In the genomic region with DNA sequence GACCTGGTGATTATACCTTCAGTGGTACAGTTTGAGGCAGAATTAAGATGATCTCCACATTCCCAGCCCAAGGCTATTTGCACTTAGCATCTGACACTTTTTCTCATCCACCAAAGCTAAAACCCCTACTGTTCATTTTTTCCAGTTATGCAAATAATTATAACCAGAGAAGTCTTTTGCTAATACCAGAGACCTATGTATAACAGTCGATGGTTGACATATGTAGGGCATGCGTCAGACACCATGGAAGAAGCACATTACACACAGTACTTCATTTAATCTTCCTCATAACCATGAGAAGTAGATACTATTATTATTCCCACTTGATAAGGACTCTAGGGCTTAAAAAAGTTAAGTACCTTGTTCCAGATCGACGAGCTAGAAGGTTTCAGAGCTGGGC, we compare ENCODE assay signal across 26 cellular contexts. TPM values are rescaled to one million over a fixed set of nuclear protein-coding genes. Genes with fewer than 3 reads are reported as not detected.
DNase-seq lines count a peak whose midpoint lies in the region; ATAC-seq, FAIRE-seq and TF ChIP-seq lines count a peak whose summit lies in the region.
"Had no signal": no experiment of that assay in that cellular context is flagged by ENCODE, and none has a peak within 500 bp of the region (broad histone marks: within the 10 kb centered on the region; RNA-seq: fewer than 3 reads in every experiment).

No MANE protein-coding gene starts in this region.

- H3K36me3 ChIP-seq in Caco-2 (ENCODE audit: control insufficient read depth, insufficient read depth, low read length): 0 out of 2 replicates have a peak, but pooled peaks cover 1% of the 10 kb centered on the region
- H3K36me3 ChIP-seq in GM12878 (ENCODE audit: control insufficient read depth in 2 of 2, insufficient read depth in 2 of 2, low read length in 1 of 2): no peaks in the 10 kb centered on the region
- no peaks in the 10 kb centered on the region for H3K36me3 ChIP-seq in esophagus muscularis mucosa
- H3K36me3 ChIP-seq: BLaER1, left ventricle myocardium inferior had no signal

- FAIRE-seq in GM12878 (lab: Jason Lieb, UNC): no peak
- FAIRE-seq: HepG2, islet of Langerhans had no signal

- SMC1A ChIA-PET in GM12878 (lab: Charles Lee; ENCODE audit: uncharacterized antibody, unreplicated experiment): interaction anchor here (1.5 kb wide), 1 partner anchor 38 kb away, joined by 4 read pairs; no protein-coding TSS in a partner anchor

- H3K4me1 ChIP-seq in Caco-2 (peaks cover 80% of the 10 kb centered on the region), GM12878 (ENCODE audit: control insufficient read depth, insufficient read depth, low read length) (peaks cover 29% of the 10 kb centered on the region), esophagus muscularis mucosa (peaks cover 0 to 4% (median 2%) of the 10 kb centered on the region in 4 donors)
- H3K4me1 ChIP-seq: left ventricle myocardium inferior had no signal

- no TSS peak for BruUV-seq in Caco-2 (replicated peaks; lab: Mats Ljungman, UMichigan)
- BruUV-seq in GM12878 (replicated peaks; lab: Mats Ljungman, UMichigan): no TSS peak

- H3K4me2 ChIP-seq in GM12878 (ENCODE audit: control insufficient read depth, insufficient read depth): peak overlapping the region; percentile 41; the same call in 1 of the 2 replicates
- H3K4me2 ChIP-seq: BLaER1 had no signal

- TF ChIP-seq CTCF in Caco-2 (IDR thresholded peaks at IDR 0.05; ENCODE audit: insufficient read depth in 1 of 2, low read depth in 1 of 2, low read length in 1 of 2, severe bottlenecking in 1 of 2, unreplicated experiment in 1 of 2) (no peak), GM12878 (IDR thresholded peaks at IDR 0.05 in 2 of 3, conservative IDR thresholded peaks at IDR 0.05 in 1 of 3; ENCODE audit: control insufficient read depth in 2 of 3, extremely low read depth in 1 of 3, insufficient read depth in 1 of 3, low read depth in 3 of 3, low read length in 3 of 3) (no peak), esophagus muscularis mucosa (IDR thresholded peaks at IDR 0.05) (no peak)

- peaks cover 69% of the 10 kb centered on the region for H3K36me3 Mint-ChIP-seq in Caco-2 (ENCODE audit: insufficient read depth, unreplicated experiment)
- no peaks in the 10 kb centered on the region for H3K36me3 Mint-ChIP-seq in natural killer cell treated with Interleukin-12 subunit alpha and Interleukin-12 subunit beta and Interleukin-15 and Interleukin-18, amount 100 ng/mL, for 72 hours
- H3K36me3 Mint-ChIP-seq: WTC11 had no signal

- peaks cover 6% of the 10 kb centered on the region for H3K79me2 ChIP-seq in GM12878 (ENCODE audit: control insufficient read depth, insufficient read depth, low read length)

- no peak for TF ChIP-seq RAD21 in GM12878 (IDR thresholded peaks at IDR 0.05; ENCODE audit: insufficient read depth, low read depth, low read length)

- H3K9me3 ChIP-seq in Caco-2 (no peaks in the 10 kb centered on the region), GM12878 (replicated peaks; ENCODE audit: control insufficient read depth, insufficient read depth, low read length) (no peaks in the 10 kb centered on the region), esophagus muscularis mucosa (no peaks in the 10 kb centered on the region)
- H3K9me3 ChIP-seq: BLaER1, left ventricle myocardium inferior had no signal

- peak overlapping the region; percentile 22 for H3K27ac Mint-ChIP-seq in Caco-2 (ENCODE audit: unreplicated experiment)
- no peak overlapping the region for H3K27ac Mint-ChIP-seq in natural killer cell treated with Interleukin-12 subunit alpha and Interleukin-12 subunit beta and Interleukin-15 and Interleukin-18, amount 100 ng/mL, for 72 hours
- H3K27ac Mint-ChIP-seq: activated naive CD4-positive, alpha-beta T cell treated with anti-CD3 and anti-CD28 coated beads for 36 hours; H9; naive thymus-derived CD4-positive, alpha-beta T cell; WTC11 had no signal

- ATAC-seq in GM21786 (IDR thresholded peaks at IDR 0.05; ENCODE audit: unreplicated experiment) (peak; percentile 19), GM12878 (no peak), HG03095 (IDR thresholded peaks at IDR 0.05; ENCODE audit: unreplicated experiment) (no peak)
- ATAC-seq in natural killer cell treated with Interleukin-12 subunit alpha and Interleukin-12 subunit beta and Interleukin-15 and Interleukin-18, amount 100 ng/mL, for 72 hours: no peak
- ATAC-seq: HepG2; naive thymus-derived CD4-positive, alpha-beta T cell; WTC11 had no signal

- H3K27me3 ChIP-seq in Caco-2 (replicated peaks; ENCODE audit: control insufficient read depth, insufficient read depth, low read length) (no peaks in the 10 kb centered on the region), GM12878 (replicated peaks in 1 of 2; ENCODE audit: control insufficient read depth in 2 of 2, insufficient read depth in 2 of 2, low read length in 1 of 2) (no peaks in the 10 kb centered on the region), esophagus muscularis mucosa (no peaks in the 10 kb centered on the region)
- H3K27me3 ChIP-seq: BLaER1 had no signal

- H3K27me3 Mint-ChIP-seq in Caco-2 (ENCODE audit: insufficient read depth, unreplicated experiment): no peaks in the 10 kb centered on the region
- H3K27me3 Mint-ChIP-seq in natural killer cell treated with Interleukin-12 subunit alpha and Interleukin-12 subunit beta and Interleukin-15 and Interleukin-18, amount 100 ng/mL, for 72 hours: no peaks in the 10 kb centered on the region
- H3K27me3 Mint-ChIP-seq: naive thymus-derived CD4-positive, alpha-beta T cell had no signal

- 48% methylated on average over 4 of the region's 4 CpGs for WGBS in GM12878 (ENCODE audit: insufficient coverage, insufficient replicate concordance, low lambda C conversion rate, missing lambda C conversion rate)
- 97% methylated on average over 4 of the region's 4 CpGs for WGBS in esophagus muscularis mucosa

- H3K4me3 Mint-ChIP-seq in Caco-2 (ENCODE audit: unreplicated experiment): no peak overlapping the region
- H3K4me3 Mint-ChIP-seq in natural killer cell treated with Interleukin-12 subunit alpha and Interleukin-12 subunit beta and Interleukin-15 and Interleukin-18, amount 100 ng/mL, for 72 hours: no peak overlapping the region
- H3K4me3 Mint-ChIP-seq: activated naive CD4-positive, alpha-beta T cell treated with anti-CD3 and anti-CD28 coated beads for 36 hours; H9; naive thymus-derived CD4-positive, alpha-beta T cell; WTC11 had no signal

- no peak for TF ChIP-seq POLR2A in GM12878 (IDR thresholded peaks at IDR 0.05; ENCODE audit: low read depth, low read length)
- no peak for TF ChIP-seq POLR2A in esophagus muscularis mucosa (IDR thresholded peaks at IDR 0.05; ENCODE audit: low read depth)

- no peak overlapping the region for H3K27ac ChIP-seq in GM12878 (ENCODE audit: control insufficient read depth, insufficient read depth)
- H3K27ac ChIP-seq in esophagus muscularis mucosa (replicated peaks in 1 of 4): no peak overlapping the region
- H3K27ac ChIP-seq: BLaER1, left ventricle myocardium inferior had no signal

- DNase-seq in Caco-2 (no peak), NCI-H526 (lab: John Stamatoyannopoulos, UW) (peak; percentile 24 to 47), GM12878 (ENCODE audit: low read depth, low spot score) (no peak), esophagus muscularis mucosa (ENCODE audit: extremely low spot score) (no peak), ecto neural progenitor cell (ENCODE audit: low spot score) (no peak)
- no peak for DNase-seq in natural killer cell treated with Interleukin-12 subunit alpha and Interleukin-12 subunit beta and Interleukin-15 and Interleukin-18, amount 100 ng/mL, for 72 hours (ENCODE audit: low spot score)
- DNase-seq: ACHN; activated naive CD4-positive, alpha-beta T cell treated with anti-CD3 and anti-CD28 coated beads for 36 hours; amniotic stem cell; effector CD4-positive, alpha-beta T cell; glutamatergic neuron; H9; left ventricle myocardium inferior; MV-4-11; naive thymus-derived CD4-positive, alpha-beta T cell; NCI-H146; NCI-H446 treated with DMSO at 0.1 percent for 48 hours; nucleus accumbens; SW 1271; trophoblast cell had no signal

- no peaks in the 10 kb centered on the region for H3K9me3 Mint-ChIP-seq in Caco-2 (ENCODE audit: unreplicated experiment)
- H3K9me3 Mint-ChIP-seq in natural killer cell treated with Interleukin-12 subunit alpha and Interleukin-12 subunit beta and Interleukin-15 and Interleukin-18, amount 100 ng/mL, for 72 hours: no peaks in the 10 kb centered on the region
- H3K9me3 Mint-ChIP-seq: activated naive CD4-positive, alpha-beta T cell treated with anti-CD3 and anti-CD28 coated beads for 36 hours; H9; naive thymus-derived CD4-positive, alpha-beta T cell; WTC11 had no signal

- CTCF ChIA-PET in Caco-2 (lab: Charles Lee): interaction anchor here (1.8 kb wide), 1 partner anchor 61 kb away, joined by 5 read pairs; no protein-coding TSS in a partner anchor
- CTCF ChIA-PET in GM12878 (lab: Yijun Ruan, JAX): interaction anchor here (0.9 to 1.3 kb wide), 2 partner anchors 8 to 169 kb away, joined by 3 to 5 read pairs; no protein-coding TSS in a partner anchor

- no peaks in the 10 kb centered on the region for H4K20me1 ChIP-seq in GM12878 (ENCODE audit: control insufficient read depth, insufficient read depth)
- H4K20me1 ChIP-seq: BLaER1 had no signal

- no peak overlapping the region for H3K9ac ChIP-seq in GM12878 (ENCODE audit: control insufficient read depth, insufficient read depth, low read length)
- H3K9ac ChIP-seq: BLaER1 had no signal

- intact Hi-C loops in Caco-2 (cut with micrococcal nuclease; ENCODE audit: unreplicated experiment): no loop called here
- intact Hi-C loops in GM12878 (cut with micrococcal nuclease; ENCODE audit: unreplicated experiment): no loop called here
- intact Hi-C loops in esophagus muscularis mucosa (cut with DNase I): loop anchor here (5.0 kb wide), 1 partner anchor 1109 kb away; no protein-coding TSS in a partner anchor

- H2AFZ ChIP-seq in GM12878 (ENCODE audit: control insufficient read depth, low read depth, low read length): no peak overlapping the region

- RAD21 ChIA-PET in GM12878 (lab: Charles Lee; ENCODE audit: unreplicated experiment): interaction anchor here (4.5 kb wide), 1 partner anchor 39 kb away, joined by 26 read pairs; no protein-coding TSS in a partner anchor

- H3K4me1 Mint-ChIP-seq in Caco-2 (ENCODE audit: low read depth, unreplicated experiment): peaks cover 64% of the 10 kb centered on the region
- H3K4me1 Mint-ChIP-seq in natural killer cell treated with Interleukin-12 subunit alpha and Interleukin-12 subunit beta and Interleukin-15 and Interleukin-18, amount 100 ng/mL, for 72 hours (ENCODE audit: low read depth in 2 of 2): peaks cover 12 to 19% of the 10 kb centered on the region in 2 donors
- H3K4me1 Mint-ChIP-seq: H9 had no signal

- in situ Hi-C loops in GM12878 (cut with MboI): no loop called here

- H3K4me3 ChIP-seq in Caco-2 (ENCODE audit: low read depth, low read length) (no peak overlapping the region), GM12878 (no peak overlapping the region), esophagus muscularis mucosa (no peak overlapping the region)
- H3K4me3 ChIP-seq: BLaER1, left ventricle myocardium inferior had no signal

- no peak for TF ChIP-seq EP300 in GM12878 (IDR thresholded peaks at IDR 0.05; ENCODE audit: borderline replicate concordance in 1 of 2, control insufficient read depth in 1 of 2, low read depth in 2 of 2, low read length in 2 of 2)
- TF ChIP-seq EP300 in esophagus muscularis mucosa (IDR thresholded peaks at IDR 0.05): no peak

- POLR2A ChIA-PET in Caco-2 (lab: Charles Lee) (no interaction called here), GM12878 (lab: Charles Lee) (interaction anchor here (0.6 kb wide), 2 partner anchors 23 to 141 kb away, joined by 3 to 4 read pairs; no protein-coding TSS in a partner anchor)

RNA-seq across cellular contexts. Expression of gene AP1S3, which starts 36.5 kb away (rescaled TPM):
- 180 TPM in 2 replicates for total RNA-seq in Caco-2 (2022)
- total RNA-seq in GM12878 (2013; cell fraction: nucleolus; rRNA removed): 17.5 and 22.9 TPM in 2 replicates
- total RNA-seq in GM12878 (2014; rRNA removed): 5.6 and 6.9 TPM in 2 replicates
- 9.2 and 9.5 TPM in 2 replicates for total RNA-seq in GM12878 (2014; rRNA removed; fragmentation: Illumina TruSeq; extraction: Trizol)
- total RNA-seq in GM12878 (2021): 7.6 and 9.2 TPM in 2 replicates
- polyA plus RNA-seq in GM12878 (2011; ENCODE audit: low read depth): 5.0 TPM
- polyA plus RNA-seq in GM12878 (2011; rRNA removed): 8.4 and 13.9 TPM in 2 replicates
- 3.1 and 3.7 TPM in 2 replicates for polyA plus RNA-seq in GM12878 (2011; cell fraction: cytosol; rRNA removed)
- 1.5 and 2.2 TPM in 2 replicates for polyA plus RNA-seq in GM12878 (2011; cell fraction: nucleus; rRNA removed)
- polyA plus RNA-seq in GM12878 (2012): 8.8 and 10.6 TPM in 2 replicates
- 9.7 and 10.6 TPM in 2 replicates for polyA plus RNA-seq in GM12878 (2014; fragmentation: Illumina TruSeq; extraction: Trizol)
- polyA plus RNA-seq in GM12878 (2014; fragmentation: Nextera tagmentation; extraction: Ambion mirVana): 1 to 10 TPM; 2.6 to 3.3 TPM
- 11.5 and 11.8 TPM in 2 replicates for polyA plus RNA-seq in GM12878 (2014; rRNA removed)
- polyA plus RNA-seq in GM12878 (2016; fragmentation: Nextera tagmentation; extraction: Ambion mirVana): 10 to 100 TPM; 13.0 to 14.3 TPM
- 2.8 and 3.2 TPM in 2 replicates for polyA minus RNA-seq in GM12878 (2011; rRNA and poly(A)+ RNA removed)
- polyA minus RNA-seq in GM12878 (2011; cell fraction: cytosol; rRNA and poly(A)+ RNA removed): 3.3 and 6.9 TPM in 2 replicates
- 4.8 and 8.1 TPM in 2 replicates for polyA minus RNA-seq in GM12878 (2011; cell fraction: nucleus; rRNA and poly(A)+ RNA removed)
- 1 to 10 TPM in 2 of 4 donors, under 1 TPM in 2; 0.40 to 2.7 (median 0.85) TPM for total RNA-seq in esophagus muscularis mucosa
- total RNA-seq in natural killer cell treated with Interleukin-12 subunit alpha and Interleukin-12 subunit beta and Interleukin-15 and Interleukin-18, amount 100 ng/mL, for 72 hours: 1 to 10 TPM; 5.6 to 7.2 TPM

Comparison
In these comparisons a context has a peak if more than half of its experiments do, and no peak if none do; other contexts are left out.
1. DNase-seq: peak in NCI-H526 (2 of 2); none in Caco-2 (0 of 2), GM12878 (single experiment), esophagus muscularis mucosa (single experiment), natural killer cell treated with Interleukin-12 subunit alpha and Interleukin-12 subunit beta and Interleukin-15 and Interleukin-18, amount 100 ng/mL, for 72 hours (single experiment) and ecto neural progenitor cell (single experiment).